Comparison of ENCODE assay signal across 8 cellular contexts in genomic region chr9:134068742-134069535, GRCh38. TPM values are rescaled to one million over a fixed set of nuclear protein-coding genes. Genes with fewer than 3 reads are reported as not detected.
DNase-seq lines count a peak whose midpoint lies in the region; ATAC-seq and TF ChIP-seq lines count a peak whose summit lies in the region.

No MANE protein-coding gene starts in this region.

- no peak for TF ChIP-seq CTCF in fibroblast of pulmonary artery (IDR thresholded peaks at IDR 0.05; ENCODE audit: low read length, missing control alignments)

- peak overlapping the region; percentile 99 for H3K4me3 ChIP-seq in SJSA1
- H3K4me3 ChIP-seq in fibroblast of pulmonary artery (replicated peaks; ENCODE audit: low read depth, low read length), result peak overlapping the region; percentile 70
- peak overlapping the region; percentile 72 for H3K4me3 ChIP-seq in rectal smooth muscle tissue (ENCODE audit: low read length)

- ATAC-seq in HG02571 (IDR thresholded peaks at IDR 0.05; ENCODE audit: unreplicated experiment), result no peak

- H3K27me3 ChIP-seq in SJSA1 (replicated peaks) (peaks cover 24% of the 10 kb centered on the region), rectal smooth muscle tissue (ENCODE audit: control insufficient read depth, insufficient read depth, low read length) (peaks cover 5% of the 10 kb centered on the region)

- peaks cover 26% of the 10 kb centered on the region for H3K4me1 ChIP-seq in SJSA1 (replicated peaks)
- peaks cover 8% of the 10 kb centered on the region for H3K4me1 ChIP-seq in rectal smooth muscle tissue (ENCODE audit: control insufficient read depth, insufficient read depth, low read length)

- peaks cover 9% of the 10 kb centered on the region; the same call in 1 of the 2 replicates for H3K36me3 ChIP-seq in SJSA1
- H3K36me3 ChIP-seq in rectal smooth muscle tissue (ENCODE audit: control insufficient read depth, insufficient read depth, low read length), result no peaks in the 10 kb centered on the region

- no peak overlapping the region for H3K9ac ChIP-seq in rectal smooth muscle tissue (ENCODE audit: low read length)

- no peak overlapping the region for H3K27ac ChIP-seq in SJSA1
- H3K27ac ChIP-seq in rectal smooth muscle tissue (ENCODE audit: low read depth, low read length), result peak overlapping the region; percentile 93

- peaks cover 5% of the 10 kb centered on the region; the same call in 1 of the 2 replicates for H3K9me3 ChIP-seq in SJSA1 (replicated peaks)

- DNase-seq in NCI-H1092 treated with DMSO at 0.1 percent for 48 hours (lab: John Stamatoyannopoulos, UW) (peak; percentile 66), NCI-H1092 (lab: John Stamatoyannopoulos, UW) (no peak), SJSA1 (ENCODE audit: low read depth in 1 of 2, low spot score in 2 of 2) (peak in 1 of 2 experiments; percentile 75), fibroblast of pulmonary artery (ENCODE audit: low read depth) (peak; percentile 32), NCI-H2081 (lab: John Stamatoyannopoulos, UW) (no peak), germinal center (ENCODE audit: low spot score) (no peak)

RNA-seq across cellular contexts. Expression of gene BRD3, which starts 1.1 kb away (rescaled TPM):
- total RNA-seq in SJSA1 (2014; rRNA removed; shearing (Covaris generic)), result 0.66 and 3.8 TPM in 2 replicates

RNA-seq across cellular contexts. Expression of gene BRD3OS, which starts 43.7 kb away (rescaled TPM):
- 4.0 and 9.2 TPM in 2 replicates for total RNA-seq in SJSA1 (2014; rRNA removed; shearing (Covaris generic))

Comparison
In these comparisons a context has a peak if more than half of its experiments do, and no peak if none do; other contexts are left out.
1. DNase-seq: peak in NCI-H1092 treated with DMSO at 0.1 percent for 48 hours (single experiment) and fibroblast of pulmonary artery (single experiment); none in NCI-H1092 (single experiment), NCI-H2081 (0 of 2) and germinal center (single experiment).
2. Peak in every context shown above with its lines, with median percentiles within 50 percentile points of each other: H3K4me3 ChIP-seq.